In the genomic region with DNA sequence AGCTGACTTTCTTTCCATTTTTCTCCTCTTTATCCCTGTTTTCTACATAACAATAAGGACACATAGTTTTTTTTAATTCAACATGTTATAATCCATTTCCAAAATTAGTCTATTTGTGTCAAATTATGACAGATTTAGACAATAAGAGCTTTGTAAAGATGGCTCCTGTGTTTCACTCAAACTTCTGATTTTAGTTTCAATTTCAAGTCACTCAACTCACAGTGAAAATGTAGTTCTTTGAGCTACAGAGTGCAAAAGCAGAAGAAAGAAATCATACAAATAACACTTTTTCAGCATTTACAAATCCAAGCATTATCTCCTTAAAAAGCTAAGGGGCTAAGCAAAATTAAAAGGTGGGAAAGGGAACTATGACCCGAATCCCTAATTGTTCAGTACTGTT, we compare ENCODE assay signal across 26 cellular contexts.
DNase-seq lines count a peak whose midpoint lies in the region; ATAC-seq and TF ChIP-seq lines count a peak whose summit lies in the region.
"Had no signal": no experiment of that assay in that cellular context is flagged by ENCODE, and none has a peak within 500 bp of the region (broad histone marks: within the 10 kb centered on the region; RNA-seq: fewer than 3 reads in every experiment).

No MANE protein-coding gene starts in this region.

- no peaks in the 10 kb centered on the region for H4K20me1 ChIP-seq in DND-41 (ENCODE audit: insufficient read depth, low read length)

- H3K9ac ChIP-seq in DND-41 (ENCODE audit: low read depth, low read length), result no peak overlapping the region

- no peak overlapping the region for H3K27ac ChIP-seq in CD4-positive, alpha-beta memory T cell (ENCODE audit: low read depth, low read length)
- no peak overlapping the region for H3K27ac ChIP-seq in DND-41 (ENCODE audit: low read length)
- H3K27ac ChIP-seq: ascending aorta, PC-9, tibial artery had no signal

- no peaks in the 10 kb centered on the region for H3K9me3 ChIP-seq in CD4-positive, alpha-beta memory T cell (ENCODE audit: control insufficient read depth in 1 of 2, low read length in 2 of 2)
- H3K9me3 ChIP-seq in DND-41 (ENCODE audit: insufficient read depth, low read length, severe bottlenecking) (no peaks in the 10 kb centered on the region), MG63 (no peaks in the 10 kb centered on the region)
- H3K9me3 ChIP-seq: ascending aorta, tibial artery had no signal

- H3K4me1 Mint-ChIP-seq in CD4-positive, alpha-beta memory T cell, result peaks cover 4 to 14% (median 7%) of the 10 kb centered on the region in 4 donors
- H3K4me1 Mint-ChIP-seq: neural crest cell had no signal

- no peaks in the 10 kb centered on the region for H3K36me3 Mint-ChIP-seq in CD4-positive, alpha-beta memory T cell
- H3K36me3 Mint-ChIP-seq: activated naive CD4-positive, alpha-beta T cell treated with anti-CD3 and anti-CD28 coated beads, Interleukin-2, amount 50 U/mL, for 24 hours; T-cell had no signal

- POLR2A ChIA-PET in CD4-positive, alpha-beta memory T cell (lab: Charles Lee; ENCODE audit: partially characterized antibody), result no interaction called here

- H3K27ac Mint-ChIP-seq in CD4-positive, alpha-beta memory T cell, result peak overlapping the region in 4 of 7 donors; percentile 24 to 58 (median 35)
- H3K27ac Mint-ChIP-seq: activated naive CD4-positive, alpha-beta T cell treated with anti-CD3 and anti-CD28 coated beads, Interleukin-2, amount 50 U/mL, for 24 hours; activated T-cell treated with anti-CD3 and anti-CD28 coated beads, Interleukin-2, amount 50 U/mL, for 72 hours; CD4-positive, alpha-beta T cell; stimulated activated naive CD8-positive, alpha-beta T cell treated with anti-CD3 and anti-CD28 coated beads, Interleukin-15, amount 100 ng/mL, for 72 hours had no signal

- ATAC-seq in DND-41 (ENCODE audit: insufficient read depth, low read depth), result peak; percentile 62; the same call in 2 of the 3 replicates
- ATAC-seq: activated T-cell treated with anti-CD3 and anti-CD28 coated beads, Interleukin-2, amount 50 U/mL, for 72 hours; stimulated activated naive CD8-positive, alpha-beta T cell treated with anti-CD3 and anti-CD28 coated beads, Interleukin-15, amount 100 ng/mL, for 72 hours; T-cell had no signal

- CTCF ChIA-PET in CD4-positive, alpha-beta memory T cell (lab: Charles Lee; ENCODE audit: partially characterized antibody), result no interaction called here

- no peak for TF ChIP-seq CTCF in DND-41 (IDR thresholded peaks at IDR 0.05; ENCODE audit: borderline replicate concordance, extremely low read depth, low read length, poor library complexity, severe bottlenecking)

- no peaks in the 10 kb centered on the region for H3K9me3 Mint-ChIP-seq in CD4-positive, alpha-beta memory T cell
- H3K9me3 Mint-ChIP-seq: activated naive CD4-positive, alpha-beta T cell treated with anti-CD3 and anti-CD28 coated beads, Interleukin-2, amount 50 U/mL, for 24 hours; CD4-positive, alpha-beta T cell; neural crest cell; stimulated activated naive CD8-positive, alpha-beta T cell treated with anti-CD3 and anti-CD28 coated beads, Interleukin-15, amount 100 ng/mL, for 72 hours had no signal

- H3K36me3 ChIP-seq in CD4-positive, alpha-beta memory T cell (ENCODE audit: insufficient read depth, low read length), result no peaks in the 10 kb centered on the region
- H3K36me3 ChIP-seq in DND-41 (ENCODE audit: insufficient read depth, low read length) (no peaks in the 10 kb centered on the region), MG63 (no peaks in the 10 kb centered on the region)
- H3K36me3 ChIP-seq: ascending aorta, tibial artery had no signal

- intact Hi-C loops in CD4-positive, alpha-beta memory T cell (cut with micrococcal nuclease), result no loop called here

- H3K79me2 ChIP-seq in DND-41 (ENCODE audit: insufficient read depth, low read length), result no peaks in the 10 kb centered on the region

- H3K27me3 Mint-ChIP-seq in CD4-positive, alpha-beta memory T cell, result no peaks in the 10 kb centered on the region
- H3K27me3 Mint-ChIP-seq: activated naive CD4-positive, alpha-beta T cell treated with anti-CD3 and anti-CD28 coated beads, Interleukin-2, amount 50 U/mL, for 24 hours; CD4-positive, alpha-beta T cell; T-cell had no signal

- no peaks in the 10 kb centered on the region for H3K4me1 ChIP-seq in CD4-positive, alpha-beta memory T cell (ENCODE audit: insufficient read depth, low read length)
- no peaks in the 10 kb centered on the region for H3K4me1 ChIP-seq in DND-41 (ENCODE audit: insufficient read depth, low read length)
- H3K4me1 ChIP-seq: ascending aorta had no signal

- H3K4me3 ChIP-seq in CD4-positive, alpha-beta memory T cell (ENCODE audit: low read length in 2 of 2), result no peak overlapping the region
- no peak overlapping the region for H3K4me3 ChIP-seq in DND-41 (ENCODE audit: low read depth in 1 of 2, low read length in 2 of 2)
- peak overlapping the region; percentile 11 for H3K4me3 ChIP-seq in MG63
- H3K4me3 ChIP-seq: ascending aorta, PC-9, tibial artery had no signal

- H3K27me3 ChIP-seq in CD4-positive, alpha-beta memory T cell (ENCODE audit: insufficient read depth, low read length), result no peaks in the 10 kb centered on the region
- H3K27me3 ChIP-seq in DND-41 (ENCODE audit: insufficient read depth, low read length, poor library complexity) (no peaks in the 10 kb centered on the region), MG63 (no peaks in the 10 kb centered on the region)
- H3K27me3 ChIP-seq: ascending aorta, tibial artery had no signal

- no peak for DNase-seq in CD4-positive, alpha-beta memory T cell
- DNase-seq in DND-41 (no peak), MG63 (no peak), fibroblast of peridontal ligament (ENCODE audit: extremely low read depth) (peak; percentile 33), NCI-H2029 treated with DMSO at 0.1 percent for 48 hours (lab: John Stamatoyannopoulos, UW) (no peak), iPS-NIHi7 (ENCODE audit: extremely low spot score) (no peak), NCI-H1092 treated with DMSO at 0.1 percent for 48 hours (lab: John Stamatoyannopoulos, UW) (no peak)
- DNase-seq: activated CD4-positive, CD25-positive, alpha-beta regulatory T cell treated with anti-CD3 and anti-CD28 coated beads, Interleukin-2, amount 50 U/mL, for 72 hours; activated T-cell treated with anti-CD3 and anti-CD28 coated beads, Interleukin-2, amount 50 U/mL, for 72 hours; CD4-positive, alpha-beta T cell; central memory CD4-positive, alpha-beta T cell; DMS53; GDM1; glutamatergic neuron; kidney; NCI-H1417; NCI-H446 treated with DMSO at 0.1 percent for 48 hours; PC-9; SHP77; stimulated activated CD4-positive, alpha-beta T cell treated with anti-CD3 and anti-CD28 coated beads, Interleukin-15, amount 100 ng/mL, for 24 hours; stimulated activated naive CD8-positive, alpha-beta T cell treated with anti-CD3 and anti-CD28 coated beads, Interleukin-15, amount 100 ng/mL, for 72 hours; T-cell; tibial artery had no signal

- H2AFZ ChIP-seq in DND-41 (ENCODE audit: low read depth, low read length), result peak overlapping the region; percentile 49
- H2AFZ ChIP-seq: PC-9 had no signal

- peak overlapping the region in 4 of 8 donors; percentile 33 to 68 (median 56) for H3K4me3 Mint-ChIP-seq in CD4-positive, alpha-beta memory T cell
- H3K4me3 Mint-ChIP-seq: activated naive CD4-positive, alpha-beta T cell treated with anti-CD3 and anti-CD28 coated beads, Interleukin-2, amount 50 U/mL, for 24 hours; CD4-positive, alpha-beta T cell; neural crest cell; stimulated activated naive CD8-positive, alpha-beta T cell treated with anti-CD3 and anti-CD28 coated beads, Interleukin-15, amount 100 ng/mL, for 72 hours had no signal

- H3K4me2 ChIP-seq in DND-41 (ENCODE audit: insufficient read depth, low read length), result 0 out of 2 replicates have a peak overlapping the region, but pooled peaks have one; percentile 4
- H3K4me2 ChIP-seq: PC-9 had no signal
